Comparison of ENCODE assay signal across 14 cellular contexts in genomic region chr15:71807125-71807629, GRCh38. TPM values are rescaled to one million over a fixed set of nuclear protein-coding genes. Genes with fewer than 3 reads are reported as not detected.
DNase-seq lines count a peak whose midpoint lies in the region; ATAC-seq and TF ChIP-seq lines count a peak whose summit lies in the region.
"Had no signal": no experiment of that assay in that cellular context is flagged by ENCODE, and none has a peak within 500 bp of the region (broad histone marks: within the 10 kb centered on the region; RNA-seq: fewer than 3 reads in every experiment).

No MANE protein-coding gene starts in this region.

- H3K4me3 Mint-ChIP-seq in osteocyte (ENCODE audit: unreplicated experiment), result no peak overlapping the region
- H3K4me3 Mint-ChIP-seq: stimulated activated effector memory CD8-positive, alpha-beta T cell treated with anti-CD3 and anti-CD28 coated beads, Interleukin-12 subunit alpha, Interleukin-12 subunit beta, amount 100 ng/mL, for 72 hours had no signal

- H3K9me3 ChIP-seq in iPS-18a (ENCODE audit: control insufficient read depth, low read depth, low read length), result no peaks in the 10 kb centered on the region

- H3K27me3 ChIP-seq in iPS-18a (ENCODE audit: control insufficient read depth, insufficient read depth, low read length), result no peaks in the 10 kb centered on the region

- ATAC-seq in SK-N-SH treated with all-trans-retinoic acid at 6 μM for 48 hours (peak; percentile 32), GM21515 (IDR thresholded peaks at IDR 0.05; ENCODE audit: unreplicated experiment) (no peak), HG03571 (IDR thresholded peaks at IDR 0.05; ENCODE audit: unreplicated experiment) (no peak)
- ATAC-seq: stimulated activated effector memory CD8-positive, alpha-beta T cell treated with anti-CD3 and anti-CD28 coated beads, Interleukin-12 subunit alpha, Interleukin-12 subunit beta, amount 100 ng/mL, for 72 hours had no signal

- H3K27me3 Mint-ChIP-seq in osteocyte (ENCODE audit: unreplicated experiment), result no peaks in the 10 kb centered on the region

- DNase-seq in HK-2 (ENCODE audit: unreplicated experiment) (peak; percentile 53), osteocyte (ENCODE audit: extremely low spot score, unreplicated experiment) (no peak), HuH-7.5 (ENCODE audit: low spot score) (no peak)
- no peak for DNase-seq in NK-92 treated with Interleukin-12 subunit alpha and Interleukin-12 subunit beta, amount 100 ng/mL, for 24 hours (lab: John Stamatoyannopoulos, UW)
- DNase-seq: NCI-H187; NCI-H748 treated with DMSO at 0.1 percent for 48 hours; right cardiac atrium; stimulated activated CD4-positive, alpha-beta T cell treated with anti-CD3 and anti-CD28 coated beads, Interleukin-4, amount 100 ng/mL, for 4 hours had no signal

- H3K9ac ChIP-seq in iPS-18a (ENCODE audit: low read length), result no peak overlapping the region

- no peaks in the 10 kb centered on the region for H3K36me3 Mint-ChIP-seq in osteocyte (ENCODE audit: unreplicated experiment)
- H3K36me3 Mint-ChIP-seq: stimulated activated effector memory CD8-positive, alpha-beta T cell treated with anti-CD3 and anti-CD28 coated beads, Interleukin-12 subunit alpha, Interleukin-12 subunit beta, amount 100 ng/mL, for 72 hours had no signal

- H3K4me1 Mint-ChIP-seq in osteocyte (ENCODE audit: unreplicated experiment), result peaks cover 52% of the 10 kb centered on the region

- no peaks in the 10 kb centered on the region for H3K36me3 ChIP-seq in iPS-18a (ENCODE audit: control insufficient read depth, low read depth, low read length)

- H3K9me3 Mint-ChIP-seq in osteocyte (ENCODE audit: unreplicated experiment), result no peaks in the 10 kb centered on the region
- H3K9me3 Mint-ChIP-seq: stimulated activated effector memory CD8-positive, alpha-beta T cell treated with anti-CD3 and anti-CD28 coated beads, Interleukin-12 subunit alpha, Interleukin-12 subunit beta, amount 100 ng/mL, for 72 hours had no signal

- no peak overlapping the region for H3K27ac ChIP-seq in iPS-18a (ENCODE audit: low read length)

- H3K4me3 ChIP-seq in iPS-18a (ENCODE audit: low read length), result peak overlapping the region; percentile 15

- peak overlapping the region; percentile 72 for H3K27ac Mint-ChIP-seq in osteocyte (ENCODE audit: unreplicated experiment)
- H3K27ac Mint-ChIP-seq: stimulated activated effector memory CD8-positive, alpha-beta T cell treated with anti-CD3 and anti-CD28 coated beads, Interleukin-12 subunit alpha, Interleukin-12 subunit beta, amount 100 ng/mL, for 72 hours had no signal

- TF ChIP-seq CTCF in osteocyte (IDR thresholded peaks at IDR 0.05), result no peak

- H3K4me1 ChIP-seq in iPS-18a (ENCODE audit: control insufficient read depth, low read depth, low read length), result peaks cover 22% of the 10 kb centered on the region

TF ChIP-seq in SK-N-SH treated with all-trans-retinoic acid at 6 μM for 48 hours, 23 proteins besides CTCF, POLR2A, EP300 and RAD21:
- TF ChIP-seq ZFP30 (CRISPR knock-in tag; IDR thresholded peaks at IDR 0.05) (no peak), ZNF565 (CRISPR knock-in tag; conservative IDR thresholded peaks at IDR 0.05; ENCODE audit: low read depth) (no peak), TSHZ2 (CRISPR knock-in tag; IDR thresholded peaks at IDR 0.05) (no peak), TOX (CRISPR knock-in tag; IDR thresholded peaks at IDR 0.05; ENCODE audit: borderline replicate concordance) (no peak), ZFP3 (CRISPR knock-in tag; IDR thresholded peaks at IDR 0.05) (no peak), CSDC2 (CRISPR knock-in tag; IDR thresholded peaks at IDR 0.05) (no peak), ESRRG (CRISPR knock-in tag; IDR thresholded peaks at IDR 0.05) (no peak), ZNF70 (CRISPR knock-in tag; IDR thresholded peaks at IDR 0.05) (no peak), ISL1 (CRISPR knock-in tag; IDR thresholded peaks at IDR 0.05) (no peak)
- TF ChIP-seq, protein P1, sequence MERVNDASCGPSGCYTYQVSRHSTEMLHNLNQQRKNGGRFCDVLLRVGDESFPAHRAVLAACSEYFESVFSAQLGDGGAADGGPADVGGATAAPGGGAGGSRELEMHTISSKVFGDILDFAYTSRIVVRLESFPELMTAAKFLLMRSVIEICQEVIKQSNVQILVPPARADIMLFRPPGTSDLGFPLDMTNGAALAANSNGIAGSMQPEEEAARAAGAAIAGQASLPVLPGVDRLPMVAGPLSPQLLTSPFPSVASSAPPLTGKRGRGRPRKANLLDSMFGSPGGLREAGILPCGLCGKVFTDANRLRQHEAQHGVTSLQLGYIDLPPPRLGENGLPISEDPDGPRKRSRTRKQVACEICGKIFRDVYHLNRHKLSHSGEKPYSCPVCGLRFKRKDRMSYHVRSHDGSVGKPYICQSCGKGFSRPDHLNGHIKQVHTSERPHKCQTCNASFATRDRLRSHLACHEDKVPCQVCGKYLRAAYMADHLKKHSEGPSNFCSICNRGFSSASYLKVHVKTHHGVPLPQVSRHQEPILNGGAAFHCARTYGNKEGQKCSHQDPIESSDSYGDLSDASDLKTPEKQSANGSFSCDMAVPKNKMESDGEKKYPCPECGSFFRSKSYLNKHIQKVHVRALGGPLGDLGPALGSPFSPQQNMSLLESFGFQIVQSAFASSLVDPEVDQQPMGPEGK (CRISPR knock-in tag; IDR thresholded peaks at IDR 0.05; ENCODE audit: borderline replicate concordance), result no peak
- TF ChIP-seq, protein P2, sequence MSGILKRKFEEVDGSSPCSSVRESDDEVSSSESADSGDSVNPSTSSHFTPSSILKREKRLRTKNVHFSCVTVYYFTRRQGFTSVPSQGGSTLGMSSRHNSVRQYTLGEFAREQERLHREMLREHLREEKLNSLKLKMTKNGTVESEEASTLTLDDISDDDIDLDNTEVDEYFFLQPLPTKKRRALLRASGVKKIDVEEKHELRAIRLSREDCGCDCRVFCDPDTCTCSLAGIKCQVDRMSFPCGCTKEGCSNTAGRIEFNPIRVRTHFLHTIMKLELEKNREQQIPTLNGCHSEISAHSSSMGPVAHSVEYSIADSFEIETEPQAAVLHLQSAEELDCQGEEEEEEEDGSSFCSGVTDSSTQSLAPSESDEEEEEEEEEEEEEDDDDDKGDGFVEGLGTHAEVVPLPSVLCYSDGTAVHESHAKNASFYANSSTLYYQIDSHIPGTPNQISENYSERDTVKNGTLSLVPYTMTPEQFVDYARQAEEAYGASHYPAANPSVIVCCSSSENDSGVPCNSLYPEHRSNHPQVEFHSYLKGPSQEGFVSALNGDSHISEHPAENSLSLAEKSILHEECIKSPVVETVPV (CRISPR knock-in tag; IDR thresholded peaks at IDR 0.05), result no peak

RNA-seq across cellular contexts. Expression of gene NR2E3, which starts 3.2 kb away (rescaled TPM):
- total RNA-seq in osteocyte, result not detected in 2 replicates
- total RNA-seq: Right ventricle myocardium inferior had no signal
